21 cellular contexts compared by ENCODE assay signal in the genomic region with DNA sequence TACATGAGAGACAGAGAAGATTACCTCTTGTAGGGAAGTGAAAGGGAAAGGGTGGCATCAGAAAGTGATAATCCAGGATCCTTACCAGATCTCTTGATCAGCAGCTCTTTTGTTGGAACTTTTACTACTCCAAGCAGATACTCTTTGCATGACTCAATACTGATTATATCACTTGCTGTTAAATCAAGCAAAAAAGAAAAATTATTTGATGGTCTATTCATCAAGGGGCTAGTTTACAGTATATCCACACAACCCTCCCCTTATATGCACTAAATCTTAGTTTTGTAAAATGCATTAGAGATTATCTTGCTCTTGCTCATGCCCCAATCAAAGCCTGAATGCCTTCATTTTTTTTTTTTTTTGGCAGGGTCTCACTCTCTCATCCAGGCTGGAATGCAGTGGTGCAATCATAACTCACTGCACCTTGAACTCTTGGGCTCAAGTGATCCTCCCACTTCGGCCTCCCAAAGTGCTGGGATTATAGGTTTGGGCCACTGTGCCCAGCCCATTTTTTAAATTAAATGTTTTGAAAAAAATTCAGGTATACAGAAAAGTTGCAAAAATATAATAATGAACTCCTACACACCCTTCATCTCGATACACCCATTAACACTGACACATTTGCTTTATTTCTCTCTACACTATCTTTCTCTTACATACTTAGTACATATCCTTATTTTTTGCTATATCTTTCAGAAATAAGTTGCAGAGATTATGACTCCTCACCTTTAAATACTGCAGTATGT.
DNase-seq lines count a peak whose midpoint lies in the region; ATAC-seq, FAIRE-seq and TF ChIP-seq lines count a peak whose summit lies in the region.
"Had no signal": no experiment of that assay in that cellular context is flagged by ENCODE, and none has a peak within 500 bp of the region (broad histone marks: within the 10 kb centered on the region; RNA-seq: fewer than 3 reads in every experiment).

No MANE protein-coding gene starts in this region.

- no peak overlapping the region for H3K27ac ChIP-seq in GM23338 (ENCODE audit: low read depth)
- H3K27ac ChIP-seq: foreskin keratinocyte, right lobe of liver had no signal

- no peaks in the 10 kb centered on the region for H3K4me1 Mint-ChIP-seq in GM23338

- H3K79me2 ChIP-seq in GM23338 (replicated peaks; ENCODE audit: insufficient read depth), result no peaks in the 10 kb centered on the region

- TF ChIP-seq CTCF in GM23338 (conservative IDR thresholded peaks at IDR 0.05; ENCODE audit: low read depth in 2 of 2) (no peak), GM10248 (IDR thresholded peaks at IDR 0.05; ENCODE audit: control extremely low read depth, extremely low read depth, low read depth, missing control alignments) (no peak)

- peaks cover 2% of the 10 kb centered on the region for H3K27me3 Mint-ChIP-seq in GM23338 (ENCODE audit: insufficient read depth, low read depth, poor library complexity)
- H3K27me3 Mint-ChIP-seq: activated naive CD8-positive, alpha-beta T cell treated with anti-CD3 and anti-CD28 coated beads, Interleukin-2, amount 10 ng/mL, durations not matched to agents 7 days and 5 days; effector memory CD8-positive, alpha-beta T cell had no signal

- no peaks in the 10 kb centered on the region for H3K4me1 ChIP-seq in GM23338 (ENCODE audit: insufficient read depth)
- peaks cover 4% of the 10 kb centered on the region for H3K4me1 ChIP-seq in adipocyte (ENCODE audit: control insufficient read depth, insufficient read depth, low read length)
- H3K4me1 ChIP-seq: foreskin keratinocyte, right lobe of liver had no signal

- no peak for TF ChIP-seq POLR2A in GM12892 (IDR thresholded peaks at IDR 0.05; ENCODE audit: low read depth, low read length)

- no peaks in the 10 kb centered on the region for H4K20me1 ChIP-seq in GM23338 (replicated peaks; ENCODE audit: insufficient read depth)

- no peak overlapping the region for H2AFZ ChIP-seq in GM23338

- H3K9me2 ChIP-seq in GM23338 (ENCODE audit: insufficient read depth), result no peaks in the 10 kb centered on the region

- H3K27me3 ChIP-seq in GM23338 (ENCODE audit: insufficient read depth) (no peaks in the 10 kb centered on the region), adipocyte (replicated peaks; ENCODE audit: control insufficient read depth, insufficient read depth, low read length) (no peaks in the 10 kb centered on the region)
- H3K27me3 ChIP-seq: foreskin keratinocyte, right lobe of liver had no signal

- H3K4me2 ChIP-seq in GM23338, result no peak overlapping the region

- peaks cover 3% of the 10 kb centered on the region; the same call in 1 of the 3 replicates for H3K9me3 Mint-ChIP-seq in GM23338
- H3K9me3 Mint-ChIP-seq: effector memory CD8-positive, alpha-beta T cell had no signal

- FAIRE-seq in GM12892 (lab: Jason Lieb, UNC), result no peak
- FAIRE-seq: G401.6 had no signal

- H3F3A ChIP-seq in GM23338 (replicated peaks; ENCODE audit: low read depth), result no peaks in the 10 kb centered on the region

- no peak overlapping the region for H3K4me3 Mint-ChIP-seq in GM23338
- H3K4me3 Mint-ChIP-seq: activated naive CD8-positive, alpha-beta T cell treated with anti-CD3 and anti-CD28 coated beads, Interleukin-2, amount 10 ng/mL, durations not matched to agents 7 days and 5 days; effector memory CD8-positive, alpha-beta T cell had no signal

- ATAC-seq in GM23338, result no peak
- no peak for ATAC-seq in HG02885 (IDR thresholded peaks at IDR 0.05; ENCODE audit: poor library complexity, unreplicated experiment)
- ATAC-seq: effector memory CD8-positive, alpha-beta T cell; foreskin keratinocyte had no signal

- H3K36me3 ChIP-seq in GM23338 (ENCODE audit: insufficient read depth), result peaks cover 8% of the 10 kb centered on the region; the same call in 1 of the 2 replicates
- H3K36me3 ChIP-seq in adipocyte (ENCODE audit: control insufficient read depth, insufficient read depth, low read length, severe bottlenecking), result peaks cover 40% of the 10 kb centered on the region

- POLR2A ChIA-PET in GM10248 (lab: Yijun Ruan, JAX), result no interaction called here

- DNase-seq in AG08395 (ENCODE audit: low spot score) (peak; percentile 2), GM23338 (ENCODE audit: low spot score) (no peak), adipocyte (ENCODE audit: low read depth) (peak; percentile 29), iris pigment epithelial cell (ENCODE audit: low read depth) (peak; percentile 64), GM12892 (ENCODE audit: insufficient read length) (no peak), NCI-H2196 (lab: John Stamatoyannopoulos, UW; ENCODE audit: unreplicated experiment) (no peak), GM10248 (ENCODE audit: extremely low spot score) (no peak)
- DNase-seq: activated CD4-positive, alpha-beta T cell treated with anti-CD3 and anti-CD28 coated beads, Interleukin-2, amount 50 U/mL, for 1 hour; activated naive CD8-positive, alpha-beta T cell treated with anti-CD3 and anti-CD28 coated beads, Interleukin-2, amount 10 ng/mL, durations not matched to agents 7 days and 5 days; activated T-cell treated with anti-CD3 and anti-CD28 coated beads, Interleukin-2, amount 50 U/mL, for 48 hours; central memory CD4-positive, alpha-beta T cell; effector memory CD8-positive, alpha-beta T cell; foreskin keratinocyte; KBM-7; NCI-H1105; NCI-H2171; NCI-H82; stimulated activated CD4-positive, alpha-beta T cell treated with anti-CD3 and anti-CD28 coated beads, Interleukin-2, amount 100 ng/mL, for 24 hours had no signal

- H3K9me3 ChIP-seq in adipocyte (ENCODE audit: control insufficient read depth, low read length), result no peaks in the 10 kb centered on the region
- H3K9me3 ChIP-seq: right lobe of liver had no signal

- peaks cover 30% of the 10 kb centered on the region for H3K36me3 Mint-ChIP-seq in GM23338 (ENCODE audit: low read depth)

- H3K9ac ChIP-seq in adipocyte (ENCODE audit: low read length), result no peak overlapping the region

- H3K4me3 ChIP-seq in GM23338 (no peak overlapping the region), adipocyte (ENCODE audit: low read length) (no peak overlapping the region)
- H3K4me3 ChIP-seq: right lobe of liver had no signal

- CTCF ChIA-PET in GM10248 (lab: Yijun Ruan, JAX), result no interaction called here

- H3K27ac Mint-ChIP-seq in GM23338, result peak overlapping the region; percentile 18; the same call in 1 of the 2 replicates
- H3K27ac Mint-ChIP-seq: activated naive CD8-positive, alpha-beta T cell treated with anti-CD3 and anti-CD28 coated beads, Interleukin-2, amount 10 ng/mL, durations not matched to agents 7 days and 5 days; effector memory CD8-positive, alpha-beta T cell had no signal

TF ChIP-seq in GM23338, 12 proteins besides CTCF, POLR2A, EP300 and RAD21 (continues in another document):
- TF ChIP-seq, protein P1, sequence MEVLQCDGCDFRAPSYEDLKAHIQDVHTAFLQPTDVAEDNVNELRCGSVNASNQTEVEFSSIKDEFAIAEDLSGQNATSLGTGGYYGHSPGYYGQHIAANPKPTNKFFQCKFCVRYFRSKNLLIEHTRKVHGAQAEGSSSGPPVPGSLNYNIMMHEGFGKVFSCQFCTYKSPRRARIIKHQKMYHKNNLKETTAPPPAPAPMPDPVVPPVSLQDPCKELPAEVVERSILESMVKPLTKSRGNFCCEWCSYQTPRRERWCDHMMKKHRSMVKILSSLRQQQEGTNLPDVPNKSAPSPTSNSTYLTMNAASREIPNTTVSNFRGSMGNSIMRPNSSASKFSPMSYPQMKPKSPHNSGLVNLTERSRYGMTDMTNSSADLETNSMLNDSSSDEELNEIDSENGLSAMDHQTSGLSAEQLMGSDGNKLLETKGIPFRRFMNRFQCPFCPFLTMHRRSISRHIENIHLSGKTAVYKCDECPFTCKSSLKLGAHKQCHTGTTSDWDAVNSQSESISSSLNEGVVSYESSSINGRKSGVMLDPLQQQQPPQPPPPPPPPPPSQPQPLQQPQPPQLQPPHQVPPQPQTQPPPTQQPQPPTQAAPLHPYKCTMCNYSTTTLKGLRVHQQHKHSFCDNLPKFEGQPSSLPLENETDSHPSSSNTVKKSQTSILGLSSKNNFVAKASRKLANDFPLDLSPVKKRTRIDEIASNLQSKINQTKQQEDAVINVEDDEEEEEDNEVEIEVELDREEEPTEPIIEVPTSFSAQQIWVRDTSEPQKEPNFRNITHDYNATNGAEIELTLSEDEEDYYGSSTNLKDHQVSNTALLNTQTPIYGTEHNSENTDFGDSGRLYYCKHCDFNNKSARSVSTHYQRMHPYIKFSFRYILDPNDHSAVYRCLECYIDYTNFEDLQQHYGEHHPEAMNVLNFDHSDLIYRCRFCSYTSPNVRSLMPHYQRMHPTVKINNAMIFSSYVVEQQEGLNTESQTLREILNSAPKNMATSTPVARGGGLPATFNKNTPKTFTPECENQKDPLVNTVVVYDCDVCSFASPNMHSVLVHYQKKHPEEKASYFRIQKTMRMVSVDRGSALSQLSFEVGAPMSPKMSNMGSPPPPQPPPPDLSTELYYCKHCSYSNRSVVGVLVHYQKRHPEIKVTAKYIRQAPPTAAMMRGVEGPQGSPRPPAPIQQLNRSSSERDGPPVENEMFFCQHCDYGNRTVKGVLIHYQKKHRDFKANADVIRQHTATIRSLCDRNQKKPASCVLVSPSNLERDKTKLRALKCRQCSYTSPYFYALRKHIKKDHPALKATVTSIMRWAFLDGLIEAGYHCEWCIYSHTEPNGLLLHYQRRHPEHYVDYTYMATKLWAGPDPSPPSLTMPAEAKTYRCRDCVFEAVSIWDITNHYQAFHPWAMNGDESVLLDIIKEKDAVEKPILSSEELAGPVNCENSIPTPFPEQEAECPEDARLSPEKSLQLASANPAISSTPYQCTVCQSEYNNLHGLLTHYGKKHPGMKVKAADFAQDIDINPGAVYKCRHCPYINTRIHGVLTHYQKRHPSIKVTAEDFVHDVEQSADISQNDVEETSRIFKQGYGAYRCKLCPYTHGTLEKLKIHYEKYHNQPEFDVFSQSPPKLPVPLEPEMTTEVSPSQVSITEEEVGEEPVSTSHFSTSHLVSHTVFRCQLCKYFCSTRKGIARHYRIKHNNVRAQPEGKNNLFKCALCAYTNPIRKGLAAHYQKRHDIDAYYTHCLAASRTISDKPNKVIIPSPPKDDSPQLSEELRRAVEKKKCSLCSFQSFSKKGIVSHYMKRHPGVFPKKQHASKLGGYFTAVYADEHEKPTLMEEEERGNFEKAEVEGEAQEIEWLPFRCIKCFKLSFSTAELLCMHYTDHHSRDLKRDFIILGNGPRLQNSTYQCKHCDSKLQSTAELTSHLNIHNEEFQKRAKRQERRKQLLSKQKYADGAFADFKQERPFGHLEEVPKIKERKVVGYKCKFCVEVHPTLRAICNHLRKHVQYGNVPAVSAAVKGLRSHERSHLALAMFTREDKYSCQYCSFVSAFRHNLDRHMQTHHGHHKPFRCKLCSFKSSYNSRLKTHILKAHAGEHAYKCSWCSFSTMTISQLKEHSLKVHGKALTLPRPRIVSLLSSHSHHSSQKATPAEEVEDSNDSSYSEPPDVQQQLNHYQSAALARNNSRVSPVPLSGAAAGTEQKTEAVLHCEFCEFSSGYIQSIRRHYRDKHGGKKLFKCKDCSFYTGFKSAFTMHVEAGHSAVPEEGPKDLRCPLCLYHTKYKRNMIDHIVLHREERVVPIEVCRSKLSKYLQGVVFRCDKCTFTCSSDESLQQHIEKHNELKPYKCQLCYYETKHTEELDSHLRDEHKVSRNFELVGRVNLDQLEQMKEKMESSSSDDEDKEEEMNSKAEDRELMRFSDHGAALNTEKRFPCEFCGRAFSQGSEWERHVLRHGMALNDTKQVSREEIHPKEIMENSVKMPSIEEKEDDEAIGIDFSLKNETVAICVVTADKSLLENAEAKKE (CRISPR knock-in tag; IDR thresholded peaks at IDR 0.05), result no peak
- TF ChIP-seq ZNF114 (CRISPR knock-in tag; IDR thresholded peaks at IDR 0.05) (no peak), JUNB (IDR thresholded peaks at IDR 0.05; ENCODE audit: unreplicated experiment) (no peak)

Comparison
In these comparisons a context has a peak if more than half of its experiments do, and no peak if none do; other contexts are left out.
1. DNase-seq: peak in AG08395 (single experiment), adipocyte (single experiment) and iris pigment epithelial cell (single experiment); none in GM23338 (single experiment), GM12892 (single experiment), NCI-H2196 (single experiment) and GM10248 (single experiment).